In the genomic region with DNA sequence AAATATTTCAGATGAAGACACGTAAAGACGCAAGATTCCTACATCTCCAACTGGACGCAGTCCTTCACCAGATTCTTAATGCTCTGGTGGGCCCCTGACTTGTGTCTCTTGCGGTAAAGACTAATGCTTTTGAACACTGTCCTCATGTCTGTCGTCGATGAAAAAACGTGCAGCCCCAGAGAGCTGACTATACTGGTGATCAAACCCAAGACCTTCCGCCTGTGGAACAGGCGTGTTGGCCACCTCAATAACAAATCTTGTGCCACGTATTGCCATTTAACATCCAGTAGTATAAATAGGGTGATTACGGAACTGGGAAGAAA, we compare ENCODE assay signal across 8 cellular contexts. TPM values are rescaled to one million over a fixed set of nuclear protein-coding genes. Genes with fewer than 3 reads are reported as not detected.
DNase-seq lines count a peak whose midpoint lies in the region; ATAC-seq and TF ChIP-seq lines count a peak whose summit lies in the region.

No MANE protein-coding gene starts in this region.

- in situ Hi-C loops in astrocyte of the cerebellum (cut with HindIII; ENCODE audit: low sequenced_read_pairs) = no loop called here

- DNase-seq in cardiac muscle cell (ENCODE audit: low read depth in 1 of 2, low spot score in 1 of 2) (no peak), Right ventricle myocardium inferior (ENCODE audit: missing footprints) (no peak), NCI-H146 treated with DMSO at 0.1 percent for 48 hours (lab: John Stamatoyannopoulos, UW; ENCODE audit: unreplicated experiment) (peak; percentile 62), astrocyte of the cerebellum (ENCODE audit: low read depth) (no peak), putamen (ENCODE audit: low spot score) (no peak), DMS153 treated with DMSO at 0.1 percent for 48 hours (lab: John Stamatoyannopoulos, UW; ENCODE audit: unreplicated experiment) (no peak)

- H3K4me1 ChIP-seq in cardiac muscle cell (ENCODE audit: low read depth) (no peaks in the 10 kb centered on the region), muscle layer of duodenum (ENCODE audit: control insufficient read depth in 1 of 2, insufficient read depth in 2 of 2, low read length in 2 of 2) (no peaks in the 10 kb centered on the region)

- no peak for ATAC-seq in Right ventricle myocardium inferior
- ATAC-seq in GM18858 (IDR thresholded peaks at IDR 0.05; ENCODE audit: unreplicated experiment) = no peak

- H3K27me3 ChIP-seq in cardiac muscle cell = no peaks in the 10 kb centered on the region
- no peaks in the 10 kb centered on the region for H3K27me3 ChIP-seq in muscle layer of duodenum (ENCODE audit: low read depth, low read length)

- TF ChIP-seq CTCF in cardiac muscle cell (IDR thresholded peaks at IDR 0.05; ENCODE audit: low read depth, low read length) = no peak
- TF ChIP-seq CTCF in astrocyte of the cerebellum (IDR thresholded peaks at IDR 0.05; ENCODE audit: low read depth, low read length, missing control alignments) = no peak

- H3K9me3 ChIP-seq in cardiac muscle cell (ENCODE audit: low read depth) = no peaks in the 10 kb centered on the region
- H3K9me3 ChIP-seq in muscle layer of duodenum (ENCODE audit: control insufficient read depth in 1 of 2, low read length in 2 of 2) = no peaks in the 10 kb centered on the region

- intact Hi-C loops in Right ventricle myocardium inferior (cut with DNase I) = loop anchor here (10.0 kb wide), 1 partner anchor 208 kb away; no protein-coding TSS in a partner anchor

- H3K4me3 ChIP-seq in cardiac muscle cell (peak overlapping the region; percentile 27), astrocyte of the cerebellum (ENCODE audit: low read depth, low read length) (peak overlapping the region; percentile 49), muscle layer of duodenum (ENCODE audit: low read depth in 1 of 2, low read length in 2 of 2) (peak overlapping the region; percentile 2 to 55)

- no peaks in the 10 kb centered on the region for H3K36me3 ChIP-seq in cardiac muscle cell
- H3K36me3 ChIP-seq in muscle layer of duodenum (ENCODE audit: control insufficient read depth in 1 of 2, insufficient read depth in 2 of 2, low read length in 2 of 2) = no peaks in the 10 kb centered on the region

- H3K27ac ChIP-seq in cardiac muscle cell (no peak overlapping the region), muscle layer of duodenum (ENCODE audit: low read length) (no peak overlapping the region)

RNA-seq across cellular contexts. Expression of a gene that starts 45.5 kb away (rescaled TPM):
- not detected in 2 replicates for total RNA-seq in cardiac muscle cell
- polyA plus RNA-seq in cardiac muscle cell = not detected in 2 replicates
- total RNA-seq in Right ventricle myocardium inferior = not detected

RNA-seq across cellular contexts. Expression of a gene that starts 53.5 kb away (rescaled TPM):
- total RNA-seq in cardiac muscle cell = not detected in 2 replicates
- not detected in 2 replicates for polyA plus RNA-seq in cardiac muscle cell
- not detected for total RNA-seq in Right ventricle myocardium inferior

RNA-seq across cellular contexts. Expression of a gene that starts 58.7 kb away (rescaled TPM):
- total RNA-seq in cardiac muscle cell (20.6 and 27.3 TPM in 2 replicates), Right ventricle myocardium inferior (38.5 TPM)
- 30.7 and 39.8 TPM in 2 replicates for polyA plus RNA-seq in cardiac muscle cell
